ENCODE assay signal across 1 cellular context in the genomic region with DNA sequence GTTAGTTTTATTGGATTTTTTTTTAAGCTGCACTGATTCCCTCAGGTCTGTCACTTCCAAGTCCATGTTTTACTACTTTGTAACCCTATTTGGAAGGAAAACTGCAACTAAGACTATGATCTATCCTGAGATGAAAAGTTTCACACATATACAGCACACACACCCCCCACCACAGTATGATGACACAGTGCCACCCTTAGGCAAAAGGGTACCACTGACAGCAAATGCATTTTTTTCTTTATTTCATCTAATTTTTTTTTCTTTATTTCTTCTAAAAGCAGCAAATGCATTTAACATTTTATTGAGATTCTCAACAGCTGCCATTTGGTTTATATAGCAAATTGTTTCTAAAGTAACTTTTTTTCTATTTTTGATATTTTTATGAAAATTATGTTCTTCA.
TF ChIP-seq lines count a peak whose summit lies in the region.

No MANE protein-coding gene starts in this region.

TF ChIP-seq in H1, 55 proteins besides CTCF, POLR2A, EP300 and RAD21:
- no peak for TF ChIP-seq ZNF274 (IDR thresholded peaks at IDR 0.05; ENCODE audit: borderline replicate concordance, extremely low read depth, low read length)
- no peak for TF ChIP-seq PHF8 (conservative IDR thresholded peaks at IDR 0.05; ENCODE audit: low read depth, low read length)
- no peak for TF ChIP-seq CHD1 (IDR thresholded peaks at IDR 0.05; ENCODE audit: low read depth, low read length)
- TF ChIP-seq, protein P1, sequence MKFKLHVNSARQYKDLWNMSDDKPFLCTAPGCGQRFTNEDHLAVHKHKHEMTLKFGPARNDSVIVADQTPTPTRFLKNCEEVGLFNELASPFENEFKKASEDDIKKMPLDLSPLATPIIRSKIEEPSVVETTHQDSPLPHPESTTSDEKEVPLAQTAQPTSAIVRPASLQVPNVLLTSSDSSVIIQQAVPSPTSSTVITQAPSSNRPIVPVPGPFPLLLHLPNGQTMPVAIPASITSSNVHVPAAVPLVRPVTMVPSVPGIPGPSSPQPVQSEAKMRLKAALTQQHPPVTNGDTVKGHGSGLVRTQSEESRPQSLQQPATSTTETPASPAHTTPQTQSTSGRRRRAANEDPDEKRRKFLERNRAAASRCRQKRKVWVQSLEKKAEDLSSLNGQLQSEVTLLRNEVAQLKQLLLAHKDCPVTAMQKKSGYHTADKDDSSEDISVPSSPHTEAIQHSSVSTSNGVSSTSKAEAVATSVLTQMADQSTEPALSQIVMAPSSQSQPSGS (IDR thresholded peaks at IDR 0.05; ENCODE audit: low read length) = no peak
- TF ChIP-seq, protein P2, sequence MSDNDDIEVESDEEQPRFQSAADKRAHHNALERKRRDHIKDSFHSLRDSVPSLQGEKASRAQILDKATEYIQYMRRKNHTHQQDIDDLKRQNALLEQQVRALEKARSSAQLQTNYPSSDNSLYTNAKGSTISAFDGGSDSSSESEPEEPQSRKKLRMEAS (IDR thresholded peaks at IDR 0.05) = no peak
- no peak for TF ChIP-seq SIX5 (IDR thresholded peaks at IDR 0.05; ENCODE audit: low read depth, low read length)
- TF ChIP-seq JUND (IDR thresholded peaks at IDR 0.05; ENCODE audit: low read length) = no peak
- no peak for TF ChIP-seq TAF7 (optimal IDR thresholded peaks at IDR 0.05; ENCODE audit: borderline replicate concordance, low read depth, low read length)
- TF ChIP-seq EZH2 (IDR thresholded peaks at IDR 0.05; ENCODE audit: low read depth, low read length, severe bottlenecking) = no peak
- TF ChIP-seq HDAC2 (IDR thresholded peaks at IDR 0.05; ENCODE audit: borderline replicate concordance in 1 of 2, low read depth in 2 of 2, low read length in 2 of 2) = no peak
- TF ChIP-seq RBBP5 (IDR thresholded peaks at IDR 0.05; ENCODE audit: borderline replicate concordance, low read depth, low read length) = no peak
- no peak for TF ChIP-seq BACH1 (IDR thresholded peaks at IDR 0.05; ENCODE audit: low read length)
- TF ChIP-seq TCF12 (IDR thresholded peaks at IDR 0.05; ENCODE audit: low read depth, low read length) = no peak
